ENCODE assay signal across 12 cellular contexts in genomic region chr16:25135239-25135878, GRCh38. TPM values are rescaled to one million over a fixed set of nuclear protein-coding genes. Genes with fewer than 3 reads are reported as not detected.
A peak's percentile ranks its signal among the peaks of the same experiment; 100 is the strongest.
DNase-seq lines count a peak whose midpoint lies in the region; ATAC-seq, FAIRE-seq and TF ChIP-seq lines count a peak whose summit lies in the region.
"Had no signal": no experiment of that assay in that cellular context is flagged by ENCODE, and none has a peak within 500 bp of the region (broad histone marks: within the 10 kb centered on the region; RNA-seq: fewer than 3 reads in every experiment).

No MANE protein-coding gene starts in this region.

- H3K4me1 ChIP-seq in endodermal cell (ENCODE audit: control insufficient read depth, insufficient read depth, low read length), result no peaks in the 10 kb centered on the region

- no peaks in the 10 kb centered on the region for H3K4me1 Mint-ChIP-seq in endodermal cell
- no peaks in the 10 kb centered on the region for H3K4me1 Mint-ChIP-seq in activated naive CD8-positive, alpha-beta T cell treated with anti-CD3 and anti-CD28 coated beads for 36 hours
- H3K4me1 Mint-ChIP-seq: brain, nephron had no signal

- H3K36me3 Mint-ChIP-seq in endodermal cell (ENCODE audit: low read depth), result peaks cover 61% of the 10 kb centered on the region
- H3K36me3 Mint-ChIP-seq in activated naive CD8-positive, alpha-beta T cell treated with anti-CD3 and anti-CD28 coated beads for 36 hours, result peaks cover 21% of the 10 kb centered on the region

- 97 to 100% methylated on average over 1 to 4 of the region's 4 CpGs for WGBS in endodermal cell (ENCODE audit: insufficient coverage in 1 of 2, insufficient read length in 1 of 2), 2 experiments

- ATAC-seq in HG03378 (IDR thresholded peaks at IDR 0.05; ENCODE audit: unreplicated experiment), result no peak
- no peak for ATAC-seq in GM18909 (IDR thresholded peaks at IDR 0.05; ENCODE audit: poor library complexity, unreplicated experiment)

- H3K27ac Mint-ChIP-seq in endodermal cell, result no peak overlapping the region
- no peak overlapping the region for H3K27ac Mint-ChIP-seq in activated naive CD8-positive, alpha-beta T cell treated with anti-CD3 and anti-CD28 coated beads for 36 hours
- H3K27ac Mint-ChIP-seq: brain, nephron had no signal

- TF ChIP-seq CTCF in D721Med (IDR thresholded peaks at IDR 0.05; ENCODE audit: insufficient read depth, missing control alignments), result peak; percentile 25
- TF ChIP-seq CTCF in VCaP (conservative IDR thresholded peaks at IDR 0.05), result peak; percentile 12; the same call in 1 of the 2 replicates
- TF ChIP-seq CTCF in kidney epithelial cell (IDR thresholded peaks at IDR 0.05; ENCODE audit: insufficient read depth, low read length, poor library complexity, severe bottlenecking), result peak; percentile 47
- no peak for TF ChIP-seq CTCF in endodermal cell (conservative IDR thresholded peaks at IDR 0.05)

- H3K27me3 ChIP-seq in MG63 (no peaks in the 10 kb centered on the region), kidney epithelial cell (ENCODE audit: control insufficient read depth, insufficient read depth, low read length) (no peaks in the 10 kb centered on the region), endodermal cell (ENCODE audit: control insufficient read depth, insufficient read depth, low read length, poor library complexity, severe bottlenecking) (no peaks in the 10 kb centered on the region)
- H3K27me3 ChIP-seq: SJSA1 had no signal

- H3K9me3 ChIP-seq in MG63 (no peaks in the 10 kb centered on the region), endodermal cell (ENCODE audit: control insufficient read depth, low read length) (no peaks in the 10 kb centered on the region)
- H3K9me3 ChIP-seq: SJSA1 had no signal

- no peak overlapping the region for H3K9ac ChIP-seq in endodermal cell (ENCODE audit: extremely low read depth, low read length, poor library complexity, severe bottlenecking)

- FAIRE-seq in D721Med (lab: Jason Lieb, UNC), result no peak

- DNase-seq in D721Med (ENCODE audit: insufficient read length, low spot score), result no peak
- DNase-seq in MG63, result peak; percentile 26
- DNase-seq in kidney epithelial cell (ENCODE audit: low read depth), result no peak
- DNase-seq in endodermal cell, result no peak
- DNase-seq in activated naive CD8-positive, alpha-beta T cell treated with anti-CD3 and anti-CD28 coated beads for 36 hours, result no peak
- DNase-seq: GOT3 had no signal

- H3K4me3 ChIP-seq in MG63 (no peak overlapping the region), kidney epithelial cell (ENCODE audit: low read depth, low read length) (no peak overlapping the region), endodermal cell (ENCODE audit: low read length) (no peak overlapping the region)
- H3K4me3 ChIP-seq: SJSA1 had no signal

- H3K27ac ChIP-seq in VCaP (no peak overlapping the region; the same call in 1 of the 2 replicates), endodermal cell (ENCODE audit: low read depth, low read length) (no peak overlapping the region)
- H3K27ac ChIP-seq: SJSA1 had no signal

- H3K27me3 Mint-ChIP-seq in endodermal cell (ENCODE audit: insufficient read depth), result no peaks in the 10 kb centered on the region
- no peaks in the 10 kb centered on the region for H3K27me3 Mint-ChIP-seq in activated naive CD8-positive, alpha-beta T cell treated with anti-CD3 and anti-CD28 coated beads for 36 hours
- H3K27me3 Mint-ChIP-seq: brain had no signal

- peaks cover 25% of the 10 kb centered on the region for H3K36me3 ChIP-seq in MG63
- peaks cover 1% of the 10 kb centered on the region for H3K36me3 ChIP-seq in kidney epithelial cell (ENCODE audit: control insufficient read depth, insufficient read depth, low read length)
- peaks cover 46% of the 10 kb centered on the region for H3K36me3 ChIP-seq in endodermal cell (ENCODE audit: control insufficient read depth, insufficient read depth, low read length)

- H3K4me3 Mint-ChIP-seq in endodermal cell, result no peak overlapping the region
- H3K4me3 Mint-ChIP-seq in activated naive CD8-positive, alpha-beta T cell treated with anti-CD3 and anti-CD28 coated beads for 36 hours, result no peak overlapping the region
- H3K4me3 Mint-ChIP-seq: brain, nephron had no signal

- H3K9me3 Mint-ChIP-seq in endodermal cell, result peaks cover 1% of the 10 kb centered on the region
- no peaks in the 10 kb centered on the region for H3K9me3 Mint-ChIP-seq in activated naive CD8-positive, alpha-beta T cell treated with anti-CD3 and anti-CD28 coated beads for 36 hours
- H3K9me3 Mint-ChIP-seq: brain, nephron had no signal

RNA-seq across cellular contexts. Expression of gene LCMT1, which starts 23.8 kb away (rescaled TPM):
- 64.8 and 88.2 TPM in 2 replicates for total RNA-seq in MG63 (2014; rRNA removed; shearing (Covaris generic); ENCODE audit: low replicate concordance)
- total RNA-seq in kidney epithelial cell (55.2 and 69.6 TPM in 2 replicates), endodermal cell (10 to 100 TPM; 66.9 to 68.6 TPM)
- polyA plus RNA-seq in endodermal cell (2013, experiment 1 of 2), result 56.3 TPM
- polyA plus RNA-seq in endodermal cell (2013, experiment 2 of 2), result 54.9 TPM
- total RNA-seq in activated naive CD8-positive, alpha-beta T cell treated with anti-CD3 and anti-CD28 coated beads for 36 hours, result 10 to 100 TPM; 43.9 to 44.1 TPM
